Comparison of ENCODE assay signal across 1 cellular context in the genomic region with DNA sequence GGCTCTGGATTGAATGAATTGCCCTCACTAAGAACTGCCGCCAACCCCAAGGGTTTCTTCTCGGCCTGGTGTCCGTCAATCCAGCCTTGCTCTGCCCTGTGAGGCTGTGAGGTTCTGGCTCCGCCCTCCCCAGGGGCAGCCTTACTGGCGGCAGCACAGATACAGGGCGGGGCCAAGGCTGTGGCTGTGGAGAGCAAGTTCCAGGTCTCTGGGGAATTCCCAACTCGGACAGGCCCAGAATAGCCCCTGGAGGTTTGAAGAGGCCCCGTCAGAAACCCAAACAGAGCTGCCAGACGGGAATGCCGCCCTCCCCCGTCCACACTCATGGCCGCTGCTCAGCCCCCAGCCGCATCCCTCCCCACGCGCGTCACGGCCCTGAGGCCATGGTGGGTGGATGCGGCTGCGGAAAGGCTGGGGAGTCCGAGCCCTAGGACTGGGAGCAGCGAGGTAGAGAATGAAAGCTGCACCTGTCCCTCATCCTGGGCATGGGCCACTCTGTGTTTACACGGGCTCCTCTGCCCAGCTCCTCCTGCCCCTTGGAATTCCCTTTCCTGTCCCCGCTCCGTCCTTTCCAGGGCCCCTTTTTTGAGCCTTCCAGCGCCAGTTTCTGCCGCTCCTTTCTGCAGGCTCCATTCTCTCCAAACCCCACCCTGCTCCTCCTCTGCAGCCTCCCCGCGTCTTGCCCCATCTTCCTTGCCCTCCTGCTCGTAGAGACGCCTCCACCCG.
TF ChIP-seq lines count a peak whose summit lies in the region.

No MANE protein-coding gene starts in this region.

TF ChIP-seq in HepG2, 621 proteins besides CTCF, POLR2A, EP300 and RAD21 (continued from another document and continues in another):
- TF ChIP-seq, protein P1, sequence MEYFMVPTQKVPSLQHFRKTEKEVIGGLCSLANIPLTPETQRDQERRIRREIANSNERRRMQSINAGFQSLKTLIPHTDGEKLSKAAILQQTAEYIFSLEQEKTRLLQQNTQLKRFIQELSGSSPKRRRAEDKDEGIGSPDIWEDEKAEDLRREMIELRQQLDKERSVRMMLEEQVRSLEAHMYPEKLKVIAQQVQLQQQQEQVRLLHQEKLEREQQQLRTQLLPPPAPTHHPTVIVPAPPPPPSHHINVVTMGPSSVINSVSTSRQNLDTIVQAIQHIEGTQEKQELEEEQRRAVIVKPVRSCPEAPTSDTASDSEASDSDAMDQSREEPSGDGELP (IDR thresholded peaks at IDR 0.05; ENCODE audit: borderline replicate concordance, low read depth), result no peak
- TF ChIP-seq ZNF530 (CRISPR knock-in tag; IDR thresholded peaks at IDR 0.05; ENCODE audit: low read depth), result no peak
- 0 out of 2 replicates have a peak, but pooled peaks have one; percentile 16 for TF ChIP-seq TSC22D2 (CRISPR knock-in tag; IDR thresholded peaks at IDR 0.05; ENCODE audit: borderline replicate concordance)
- TF ChIP-seq ZNF180 (CRISPR knock-in tag; IDR thresholded peaks at IDR 0.05; ENCODE audit: borderline replicate concordance, low read depth), result 0 out of 2 replicates have a peak, but pooled peaks have one; percentile 40
- peak; percentile 94 for TF ChIP-seq RELA (CRISPR knock-in tag; IDR thresholded peaks at IDR 0.05)
- peak; percentile 64 for TF ChIP-seq ZMYM4 (CRISPR knock-in tag; IDR thresholded peaks at IDR 0.05)
- TF ChIP-seq ZNF556 (CRISPR knock-in tag; IDR thresholded peaks at IDR 0.05; ENCODE audit: borderline replicate concordance), result peak; percentile 47; the same call in 1 of the 2 replicates
- TF ChIP-seq, protein P2, sequence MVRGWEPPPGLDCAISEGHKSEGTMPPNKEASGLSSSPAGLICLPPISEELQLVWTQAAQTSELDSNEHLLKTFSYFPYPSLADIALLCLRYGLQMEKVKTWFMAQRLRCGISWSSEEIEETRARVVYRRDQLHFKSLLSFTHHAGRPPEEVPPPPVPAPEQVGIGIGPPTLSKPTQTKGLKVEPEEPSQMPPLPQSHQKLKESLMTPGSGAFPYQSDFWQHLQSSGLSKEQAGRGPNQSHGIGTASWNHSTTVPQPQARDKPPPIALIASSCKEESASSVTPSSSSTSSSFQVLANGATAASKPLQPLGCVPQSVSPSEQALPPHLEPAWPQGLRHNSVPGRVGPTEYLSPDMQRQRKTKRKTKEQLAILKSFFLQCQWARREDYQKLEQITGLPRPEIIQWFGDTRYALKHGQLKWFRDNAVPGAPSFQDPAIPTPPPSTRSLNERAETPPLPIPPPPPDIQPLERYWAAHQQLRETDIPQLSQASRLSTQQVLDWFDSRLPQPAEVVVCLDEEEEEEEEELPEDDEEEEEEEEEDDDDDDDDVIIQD (CRISPR knock-in tag; IDR thresholded peaks at IDR 0.05; ENCODE audit: low read depth), result peak; percentile 56; the same call in 1 of the 2 replicates
- TF ChIP-seq, protein P3, sequence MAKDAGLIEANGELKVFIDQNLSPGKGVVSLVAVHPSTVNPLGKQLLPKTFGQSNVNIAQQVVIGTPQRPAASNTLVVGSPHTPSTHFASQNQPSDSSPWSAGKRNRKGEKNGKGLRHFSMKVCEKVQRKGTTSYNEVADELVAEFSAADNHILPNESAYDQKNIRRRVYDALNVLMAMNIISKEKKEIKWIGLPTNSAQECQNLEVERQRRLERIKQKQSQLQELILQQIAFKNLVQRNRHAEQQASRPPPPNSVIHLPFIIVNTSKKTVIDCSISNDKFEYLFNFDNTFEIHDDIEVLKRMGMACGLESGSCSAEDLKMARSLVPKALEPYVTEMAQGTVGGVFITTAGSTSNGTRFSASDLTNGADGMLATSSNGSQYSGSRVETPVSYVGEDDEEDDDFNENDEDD (CRISPR knock-in tag; IDR thresholded peaks at IDR 0.05; ENCODE audit: borderline replicate concordance), result peak; percentile 24; the same call in 1 of the 2 replicates
- TF ChIP-seq, protein P4, sequence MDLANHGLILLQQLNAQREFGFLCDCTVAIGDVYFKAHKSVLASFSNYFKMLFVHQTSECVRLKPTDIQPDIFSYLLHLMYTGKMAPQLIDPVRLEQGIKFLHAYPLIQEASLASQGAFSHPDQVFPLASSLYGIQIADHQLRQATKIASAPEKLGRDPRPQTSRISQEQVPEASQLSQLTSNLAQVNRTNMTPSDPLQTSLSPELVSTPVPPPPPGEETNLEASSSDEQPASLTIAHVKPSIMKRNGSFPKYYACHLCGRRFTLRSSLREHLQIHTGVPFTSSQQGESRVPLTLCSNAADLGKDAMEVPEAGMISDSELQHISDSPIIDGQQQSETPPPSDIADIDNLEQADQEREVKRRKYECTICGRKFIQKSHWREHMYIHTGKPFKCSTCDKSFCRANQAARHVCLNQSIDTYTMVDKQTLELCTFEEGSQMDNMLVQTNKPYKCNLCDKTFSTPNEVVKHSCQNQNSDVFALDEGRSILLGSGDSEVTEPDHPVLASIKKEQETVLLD (CRISPR knock-in tag; IDR thresholded peaks at IDR 0.05; ENCODE audit: low read depth), result 0 out of 2 replicates have a peak, but pooled peaks have one; percentile 14
- TF ChIP-seq, protein P5, sequence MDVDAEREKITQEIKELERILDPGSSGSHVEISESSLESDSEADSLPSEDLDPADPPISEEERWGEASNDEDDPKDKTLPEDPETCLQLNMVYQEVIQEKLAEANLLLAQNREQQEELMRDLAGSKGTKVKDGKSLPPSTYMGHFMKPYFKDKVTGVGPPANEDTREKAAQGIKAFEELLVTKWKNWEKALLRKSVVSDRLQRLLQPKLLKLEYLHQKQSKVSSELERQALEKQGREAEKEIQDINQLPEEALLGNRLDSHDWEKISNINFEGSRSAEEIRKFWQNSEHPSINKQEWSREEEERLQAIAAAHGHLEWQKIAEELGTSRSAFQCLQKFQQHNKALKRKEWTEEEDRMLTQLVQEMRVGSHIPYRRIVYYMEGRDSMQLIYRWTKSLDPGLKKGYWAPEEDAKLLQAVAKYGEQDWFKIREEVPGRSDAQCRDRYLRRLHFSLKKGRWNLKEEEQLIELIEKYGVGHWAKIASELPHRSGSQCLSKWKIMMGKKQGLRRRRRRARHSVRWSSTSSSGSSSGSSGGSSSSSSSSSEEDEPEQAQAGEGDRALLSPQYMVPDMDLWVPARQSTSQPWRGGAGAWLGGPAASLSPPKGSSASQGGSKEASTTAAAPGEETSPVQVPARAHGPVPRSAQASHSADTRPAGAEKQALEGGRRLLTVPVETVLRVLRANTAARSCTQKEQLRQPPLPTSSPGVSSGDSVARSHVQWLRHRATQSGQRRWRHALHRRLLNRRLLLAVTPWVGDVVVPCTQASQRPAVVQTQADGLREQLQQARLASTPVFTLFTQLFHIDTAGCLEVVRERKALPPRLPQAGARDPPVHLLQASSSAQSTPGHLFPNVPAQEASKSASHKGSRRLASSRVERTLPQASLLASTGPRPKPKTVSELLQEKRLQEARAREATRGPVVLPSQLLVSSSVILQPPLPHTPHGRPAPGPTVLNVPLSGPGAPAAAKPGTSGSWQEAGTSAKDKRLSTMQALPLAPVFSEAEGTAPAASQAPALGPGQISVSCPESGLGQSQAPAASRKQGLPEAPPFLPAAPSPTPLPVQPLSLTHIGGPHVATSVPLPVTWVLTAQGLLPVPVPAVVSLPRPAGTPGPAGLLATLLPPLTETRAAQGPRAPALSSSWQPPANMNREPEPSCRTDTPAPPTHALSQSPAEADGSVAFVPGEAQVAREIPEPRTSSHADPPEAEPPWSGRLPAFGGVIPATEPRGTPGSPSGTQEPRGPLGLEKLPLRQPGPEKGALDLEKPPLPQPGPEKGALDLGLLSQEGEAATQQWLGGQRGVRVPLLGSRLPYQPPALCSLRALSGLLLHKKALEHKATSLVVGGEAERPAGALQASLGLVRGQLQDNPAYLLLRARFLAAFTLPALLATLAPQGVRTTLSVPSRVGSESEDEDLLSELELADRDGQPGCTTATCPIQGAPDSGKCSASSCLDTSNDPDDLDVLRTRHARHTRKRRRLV (CRISPR knock-in tag; IDR thresholded peaks at IDR 0.05), result peak; percentile 67; the same call in 1 of the 2 replicates
- TF ChIP-seq, protein P6, sequence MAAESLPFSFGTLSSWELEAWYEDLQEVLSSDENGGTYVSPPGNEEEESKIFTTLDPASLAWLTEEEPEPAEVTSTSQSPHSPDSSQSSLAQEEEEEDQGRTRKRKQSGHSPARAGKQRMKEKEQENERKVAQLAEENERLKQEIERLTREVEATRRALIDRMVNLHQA (CRISPR knock-in tag; IDR thresholded peaks at IDR 0.05), result no peak
- TF ChIP-seq, protein P7, sequence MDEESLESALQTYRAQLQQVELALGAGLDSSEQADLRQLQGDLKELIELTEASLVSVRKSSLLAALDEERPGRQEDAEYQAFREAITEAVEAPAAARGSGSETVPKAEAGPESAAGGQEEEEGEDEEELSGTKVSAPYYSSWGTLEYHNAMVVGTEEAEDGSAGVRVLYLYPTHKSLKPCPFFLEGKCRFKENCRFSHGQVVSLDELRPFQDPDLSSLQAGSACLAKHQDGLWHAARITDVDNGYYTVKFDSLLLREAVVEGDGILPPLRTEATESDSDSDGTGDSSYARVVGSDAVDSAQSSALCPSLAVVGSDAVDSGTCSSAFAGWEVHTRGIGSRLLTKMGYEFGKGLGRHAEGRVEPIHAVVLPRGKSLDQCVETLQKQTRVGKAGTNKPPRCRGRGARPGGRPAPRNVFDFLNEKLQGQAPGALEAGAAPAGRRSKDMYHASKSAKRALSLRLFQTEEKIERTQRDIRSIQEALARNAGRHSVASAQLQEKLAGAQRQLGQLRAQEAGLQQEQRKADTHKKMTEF (CRISPR knock-in tag; IDR thresholded peaks at IDR 0.05), result peak; percentile 92
- TF ChIP-seq, protein P8, sequence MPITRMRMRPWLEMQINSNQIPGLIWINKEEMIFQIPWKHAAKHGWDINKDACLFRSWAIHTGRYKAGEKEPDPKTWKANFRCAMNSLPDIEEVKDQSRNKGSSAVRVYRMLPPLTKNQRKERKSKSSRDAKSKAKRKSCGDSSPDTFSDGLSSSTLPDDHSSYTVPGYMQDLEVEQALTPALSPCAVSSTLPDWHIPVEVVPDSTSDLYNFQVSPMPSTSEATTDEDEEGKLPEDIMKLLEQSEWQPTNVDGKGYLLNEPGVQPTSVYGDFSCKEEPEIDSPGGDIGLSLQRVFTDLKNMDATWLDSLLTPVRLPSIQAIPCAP (CRISPR knock-in tag; IDR thresholded peaks at IDR 0.05; ENCODE audit: low read depth), result no peak
- TF ChIP-seq, protein P9, sequence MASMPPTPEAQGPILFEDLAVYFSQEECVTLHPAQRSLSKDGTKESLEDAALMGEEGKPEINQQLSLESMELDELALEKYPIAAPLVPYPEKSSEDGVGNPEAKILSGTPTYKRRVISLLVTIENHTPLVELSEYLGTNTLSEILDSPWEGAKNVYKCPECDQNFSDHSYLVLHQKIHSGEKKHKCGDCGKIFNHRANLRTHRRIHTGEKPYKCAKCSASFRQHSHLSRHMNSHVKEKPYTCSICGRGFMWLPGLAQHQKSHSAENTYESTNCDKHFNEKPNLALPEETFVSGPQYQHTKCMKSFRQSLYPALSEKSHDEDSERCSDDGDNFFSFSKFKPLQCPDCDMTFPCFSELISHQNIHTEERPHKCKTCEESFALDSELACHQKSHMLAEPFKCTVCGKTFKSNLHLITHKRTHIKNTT (CRISPR knock-in tag; IDR thresholded peaks at IDR 0.05), result no peak
- TF ChIP-seq KLF9 (CRISPR knock-in tag; IDR thresholded peaks at IDR 0.05; ENCODE audit: low read depth), result no peak
- TF ChIP-seq, protein P10, sequence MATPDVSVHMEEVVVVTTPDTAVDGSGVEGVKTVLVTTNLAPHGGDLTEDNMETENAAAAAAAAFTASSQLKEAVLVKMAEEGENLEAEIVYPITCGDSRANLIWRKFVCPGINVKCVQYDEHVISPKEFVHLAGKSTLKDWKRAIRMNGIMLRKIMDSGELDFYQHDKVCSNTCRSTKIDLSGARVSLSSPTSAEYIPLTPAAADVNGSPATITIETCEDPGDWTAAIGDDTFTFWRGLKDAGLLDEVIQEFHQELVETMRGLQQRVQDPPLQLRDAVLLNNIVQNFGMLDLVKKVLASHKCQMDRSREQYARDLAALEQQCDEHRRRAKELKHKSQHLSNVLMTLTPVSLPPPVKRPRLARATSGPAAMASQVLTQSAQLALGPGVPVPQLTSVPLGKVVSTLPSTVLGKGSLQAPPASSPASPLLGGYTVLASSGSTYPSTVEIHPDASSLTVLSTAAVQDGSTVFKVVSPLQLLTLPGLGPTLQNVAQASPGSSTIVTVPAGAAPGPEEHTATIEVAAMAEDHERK (CRISPR knock-in tag; IDR thresholded peaks at IDR 0.05; ENCODE audit: low read depth), result no peak
- no peak for TF ChIP-seq CEBPG (CRISPR knock-in tag; IDR thresholded peaks at IDR 0.05)
- peak; percentile 92 for TF ChIP-seq PHF5A (CRISPR knock-in tag; IDR thresholded peaks at IDR 0.05; ENCODE audit: low read depth, unreplicated experiment)
- no peak for TF ChIP-seq JDP2 (CRISPR knock-in tag; IDR thresholded peaks at IDR 0.05; ENCODE audit: borderline replicate concordance)
- no peak for TF ChIP-seq TRIM24 (CRISPR knock-in tag; IDR thresholded peaks at IDR 0.05)
- TF ChIP-seq RBFOX2 (IDR thresholded peaks at IDR 0.05; ENCODE audit: low read depth, low read length), result peak; percentile 89
- TF ChIP-seq, protein P11, sequence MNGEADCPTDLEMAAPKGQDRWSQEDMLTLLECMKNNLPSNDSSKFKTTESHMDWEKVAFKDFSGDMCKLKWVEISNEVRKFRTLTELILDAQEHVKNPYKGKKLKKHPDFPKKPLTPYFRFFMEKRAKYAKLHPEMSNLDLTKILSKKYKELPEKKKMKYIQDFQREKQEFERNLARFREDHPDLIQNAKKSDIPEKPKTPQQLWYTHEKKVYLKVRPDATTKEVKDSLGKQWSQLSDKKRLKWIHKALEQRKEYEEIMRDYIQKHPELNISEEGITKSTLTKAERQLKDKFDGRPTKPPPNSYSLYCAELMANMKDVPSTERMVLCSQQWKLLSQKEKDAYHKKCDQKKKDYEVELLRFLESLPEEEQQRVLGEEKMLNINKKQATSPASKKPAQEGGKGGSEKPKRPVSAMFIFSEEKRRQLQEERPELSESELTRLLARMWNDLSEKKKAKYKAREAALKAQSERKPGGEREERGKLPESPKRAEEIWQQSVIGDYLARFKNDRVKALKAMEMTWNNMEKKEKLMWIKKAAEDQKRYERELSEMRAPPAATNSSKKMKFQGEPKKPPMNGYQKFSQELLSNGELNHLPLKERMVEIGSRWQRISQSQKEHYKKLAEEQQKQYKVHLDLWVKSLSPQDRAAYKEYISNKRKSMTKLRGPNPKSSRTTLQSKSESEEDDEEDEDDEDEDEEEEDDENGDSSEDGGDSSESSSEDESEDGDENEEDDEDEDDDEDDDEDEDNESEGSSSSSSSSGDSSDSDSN (CRISPR knock-in tag; IDR thresholded peaks at IDR 0.05), result peak; percentile 56
- TF ChIP-seq TARDBP (CRISPR knock-in tag; IDR thresholded peaks at IDR 0.05), result peak; percentile 87; the same call in 1 of the 2 replicates
- TF ChIP-seq ZKSCAN1 (IDR thresholded peaks at IDR 0.05; ENCODE audit: low read length), result no peak
- peak; percentile 62 for TF ChIP-seq SRSF4 (IDR thresholded peaks at IDR 0.05; ENCODE audit: low read depth, low read length, poor library complexity, severe bottlenecking)
- TF ChIP-seq RFXANK (CRISPR knock-in tag; IDR thresholded peaks at IDR 0.05), result no peak
- peak; percentile 25; the same call in 1 of the 2 replicates for TF ChIP-seq ZNF317 (CRISPR knock-in tag; IDR thresholded peaks at IDR 0.05)
- no peak for TF ChIP-seq ZNF550 (CRISPR knock-in tag; IDR thresholded peaks at IDR 0.05; ENCODE audit: borderline replicate concordance)
- peak; percentile 61 for TF ChIP-seq ZNF746 (CRISPR knock-in tag; IDR thresholded peaks at IDR 0.05)
- no peak for TF ChIP-seq ZNF549 (CRISPR knock-in tag; IDR thresholded peaks at IDR 0.05)
- TF ChIP-seq AHR (CRISPR knock-in tag; IDR thresholded peaks at IDR 0.05), result no peak; the same call in 1 of the 2 replicates
- TF ChIP-seq ZSCAN29 (CRISPR knock-in tag; conservative IDR thresholded peaks at IDR 0.05), result no peak
- TF ChIP-seq ZNF367 (CRISPR knock-in tag; IDR thresholded peaks at IDR 0.05; ENCODE audit: borderline replicate concordance), result peak; percentile 55; the same call in 1 of the 2 replicates
- TF ChIP-seq WIZ (CRISPR knock-in tag; IDR thresholded peaks at IDR 0.05), result no peak
- TF ChIP-seq BHLHE40 (IDR thresholded peaks at IDR 0.05; ENCODE audit: low read length), result no peak
- no peak; the same call in 1 of the 2 replicates for TF ChIP-seq NFKBIZ (CRISPR knock-in tag; IDR thresholded peaks at IDR 0.05)
- no peak for TF ChIP-seq TMF1 (CRISPR knock-in tag; IDR thresholded peaks at IDR 0.05; ENCODE audit: low read depth)
- TF ChIP-seq EHMT2 (IDR thresholded peaks at IDR 0.05; ENCODE audit: borderline replicate concordance, low read depth, low read length), result no peak
